In the genomic region with DNA sequence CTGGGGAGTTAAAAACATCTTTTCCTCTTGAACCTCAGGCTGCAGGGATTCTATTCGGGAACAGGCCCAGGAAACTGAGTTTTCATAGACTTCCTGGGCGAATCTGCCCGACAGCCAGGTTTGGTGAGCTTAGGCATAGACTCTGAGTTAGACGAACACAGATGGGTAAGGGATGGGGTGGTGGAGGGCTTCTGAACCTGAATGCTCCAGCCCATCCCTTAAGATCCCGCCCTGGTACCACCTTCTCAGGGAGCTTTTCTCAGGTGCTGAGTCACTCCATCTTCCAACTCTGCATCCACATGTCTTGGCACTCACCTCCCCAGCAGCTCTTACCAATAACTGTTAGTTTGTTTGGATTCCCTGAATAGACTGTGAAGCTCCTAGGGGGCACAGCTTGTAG, we compare ENCODE assay signal across 25 cellular contexts. TPM values are rescaled to one million over a fixed set of nuclear protein-coding genes. Genes with fewer than 3 reads are reported as not detected.
DNase-seq lines count a peak whose midpoint lies in the region; ATAC-seq and TF ChIP-seq lines count a peak whose summit lies in the region.
"Had no signal": no experiment of that assay in that cellular context is flagged by ENCODE, and none has a peak within 500 bp of the region (broad histone marks: within the 10 kb centered on the region; RNA-seq: fewer than 3 reads in every experiment).

No MANE protein-coding gene starts in this region.

- TF ChIP-seq EP300 in gastroesophageal sphincter (IDR thresholded peaks at IDR 0.05) = no peak

- TF ChIP-seq CTCF in AG04450 (IDR thresholded peaks at IDR 0.05; ENCODE audit: low read depth, low read length) (no peak), gastroesophageal sphincter (IDR thresholded peaks at IDR 0.05) (no peak)

- H3K9me3 Mint-ChIP-seq in activated CD4-positive, alpha-beta T cell treated with anti-CD3 and anti-CD28 coated beads for 36 hours (ENCODE audit: low read depth) = no peaks in the 10 kb centered on the region
- H3K9me3 Mint-ChIP-seq in activated CD4-positive, alpha-beta memory T cell treated with anti-CD3 and anti-CD28 coated beads, Interleukin-2, amount 10 ng/mL, durations not matched to agents 7 days and 5 days = peaks cover 2% of the 10 kb centered on the region
- H3K9me3 Mint-ChIP-seq: CD8-positive, alpha-beta memory T cell; GM23338 had no signal

- no peak for ATAC-seq in activated CD4-positive, alpha-beta T cell treated with anti-CD3 and anti-CD28 coated beads for 36 hours
- ATAC-seq in gastroesophageal sphincter (no peak), GM21423 (IDR thresholded peaks at IDR 0.05; ENCODE audit: unreplicated experiment) (no peak)
- ATAC-seq: GM23338, heart left ventricle had no signal

- CTCF ChIA-PET in activated CD4-positive, alpha-beta T cell treated with anti-CD3 and anti-CD28 coated beads for 36 hours (lab: Charles Lee) = interaction anchor here (0.7 to 1.8 kb wide), 7 partner anchors 11 to 100 kb away, joined by 3 to 4 read pairs (median 3); no protein-coding TSS in a partner anchor
- CTCF ChIA-PET in AG04450 (lab: Charles Lee) = no interaction called here
- CTCF ChIA-PET in activated CD4-positive, alpha-beta memory T cell treated with anti-CD3 and anti-CD28 coated beads, Interleukin-2, amount 10 ng/mL, durations not matched to agents 7 days and 5 days (lab: Charles Lee) = interaction anchor here (2.3 kb wide), 1 partner anchor 9 kb away, joined by 9 read pairs; no protein-coding TSS in a partner anchor

- peak overlapping the region; percentile 95 for H3K27ac Mint-ChIP-seq in activated CD4-positive, alpha-beta T cell treated with anti-CD3 and anti-CD28 coated beads for 36 hours
- peak overlapping the region; percentile 31 for H3K27ac Mint-ChIP-seq in activated CD4-positive, alpha-beta memory T cell treated with anti-CD3 and anti-CD28 coated beads, Interleukin-2, amount 10 ng/mL, durations not matched to agents 7 days and 5 days
- H3K27ac Mint-ChIP-seq: activated naive CD4-positive, alpha-beta T cell treated with anti-CD3 and anti-CD28 coated beads, Interleukin-2, amount 10 ng/mL, durations not matched to agents 7 days and 5 days; GM23338 had no signal

- H3K4me1 Mint-ChIP-seq in activated CD4-positive, alpha-beta T cell treated with anti-CD3 and anti-CD28 coated beads for 36 hours = peaks cover 74% of the 10 kb centered on the region
- peaks cover 76% of the 10 kb centered on the region for H3K4me1 Mint-ChIP-seq in activated CD4-positive, alpha-beta memory T cell treated with anti-CD3 and anti-CD28 coated beads, Interleukin-2, amount 10 ng/mL, durations not matched to agents 7 days and 5 days
- H3K4me1 Mint-ChIP-seq: GM23338 had no signal

- DNase-seq in activated CD4-positive, alpha-beta T cell treated with anti-CD3 and anti-CD28 coated beads for 36 hours = no peak
- no peak for DNase-seq in activated CD4-positive, alpha-beta T cell treated with anti-CD3 and anti-CD28 coated beads for 4 hours
- no peak for DNase-seq in AG04450 (ENCODE audit: low read depth, low spot score)
- no peak for DNase-seq in activated CD4-positive, alpha-beta memory T cell treated with anti-CD3 and anti-CD28 coated beads, Interleukin-2, amount 10 ng/mL, durations not matched to agents 7 days and 5 days
- no peak for DNase-seq in SJCRH30
- DNase-seq in activated CD4-positive, CD25-positive, alpha-beta regulatory T cell (lab: John Stamatoyannopoulos, UW) = no peak
- DNase-seq: activated CD4-positive, CD25-positive, alpha-beta regulatory T cell treated with anti-CD3 and anti-CD28 coated beads, Interleukin-2, amount 50 U/mL, for 72 hours; activated naive CD4-positive, alpha-beta T cell treated with anti-CD3 and anti-CD28 coated beads, Interleukin-2, amount 10 ng/mL, durations not matched to agents 7 days and 5 days; AML-193; CD8-positive, alpha-beta memory T cell; cerebellar nuclear complex; GF-D8; heart left ventricle; mammary epithelial cell; NCI-H1417 treated with DMSO at 0.1 percent for 48 hours; NCI-H2107; NCI-H446; OCI-M1; Right ventricle myocardium superior; sigmoid colon; stimulated activated CD4-positive, alpha-beta T cell treated with anti-CD3 and anti-CD28 coated beads, Interleukin-15, amount 100 ng/mL, for 24 hours had no signal

- 78 to 100% methylated on average over 2 to 3 of the region's 5 CpGs for WGBS in gastroesophageal sphincter (ENCODE audit: low coverage in 1 of 2), 2 donors

- H3K27me3 ChIP-seq in AG04450 (ENCODE audit: control insufficient read depth, insufficient read depth, low read length) (no peaks in the 10 kb centered on the region), gastroesophageal sphincter (no peaks in the 10 kb centered on the region), SJCRH30 (no peaks in the 10 kb centered on the region)
- H3K27me3 ChIP-seq: heart left ventricle, sigmoid colon had no signal

- peaks cover 23% of the 10 kb centered on the region for H3K36me3 Mint-ChIP-seq in activated CD4-positive, alpha-beta T cell treated with anti-CD3 and anti-CD28 coated beads for 36 hours (ENCODE audit: low read depth)
- H3K36me3 Mint-ChIP-seq in activated CD4-positive, alpha-beta memory T cell treated with anti-CD3 and anti-CD28 coated beads, Interleukin-2, amount 10 ng/mL, durations not matched to agents 7 days and 5 days (ENCODE audit: low read depth) = peaks cover 41% of the 10 kb centered on the region

- H3K4me3 ChIP-seq in AG04450 (ENCODE audit: low read depth, low read length) (no peak overlapping the region), gastroesophageal sphincter (no peak overlapping the region), SJCRH30 (no peak overlapping the region)
- H3K4me3 ChIP-seq: GM23338, heart left ventricle, prostate gland, sigmoid colon had no signal

- H3K27me3 Mint-ChIP-seq in activated CD4-positive, alpha-beta T cell treated with anti-CD3 and anti-CD28 coated beads for 36 hours = no peaks in the 10 kb centered on the region
- H3K27me3 Mint-ChIP-seq in activated CD4-positive, alpha-beta memory T cell treated with anti-CD3 and anti-CD28 coated beads, Interleukin-2, amount 10 ng/mL, durations not matched to agents 7 days and 5 days = no peaks in the 10 kb centered on the region
- H3K27me3 Mint-ChIP-seq: activated naive CD4-positive, alpha-beta T cell treated with anti-CD3 and anti-CD28 coated beads, Interleukin-2, amount 10 ng/mL, durations not matched to agents 7 days and 5 days; CD8-positive, alpha-beta memory T cell had no signal

- intact Hi-C loops in activated CD4-positive, alpha-beta T cell treated with anti-CD3 and anti-CD28 coated beads for 36 hours (cut with DNase I, micrococcal nuclease) = loop anchor here in 1 of 2 experiments (2.0 kb wide), 1 partner anchor 13 kb away; no protein-coding TSS in a partner anchor

- no peaks in the 10 kb centered on the region for H3K9me3 ChIP-seq in AG04450 (ENCODE audit: control insufficient read depth, insufficient read depth, low read length)
- no peaks in the 10 kb centered on the region for H3K9me3 ChIP-seq in gastroesophageal sphincter
- peaks cover 4% of the 10 kb centered on the region for H3K9me3 ChIP-seq in SJCRH30 (replicated peaks)
- H3K9me3 ChIP-seq: heart left ventricle, prostate gland, sigmoid colon had no signal

- H3K36me3 ChIP-seq in gastroesophageal sphincter (no peaks in the 10 kb centered on the region), SJCRH30 (no peaks in the 10 kb centered on the region)
- H3K36me3 ChIP-seq: prostate gland, sigmoid colon had no signal

- H3K4me1 ChIP-seq in gastroesophageal sphincter (peaks cover 0 to 48% (median 16%) of the 10 kb centered on the region in 3 donors), SJCRH30 (no peaks in the 10 kb centered on the region)
- H3K4me1 ChIP-seq: prostate gland had no signal

- no peak overlapping the region for H3K4me3 Mint-ChIP-seq in activated CD4-positive, alpha-beta T cell treated with anti-CD3 and anti-CD28 coated beads for 36 hours
- H3K4me3 Mint-ChIP-seq in activated CD4-positive, alpha-beta memory T cell treated with anti-CD3 and anti-CD28 coated beads, Interleukin-2, amount 10 ng/mL, durations not matched to agents 7 days and 5 days = no peak overlapping the region
- H3K4me3 Mint-ChIP-seq: activated naive CD4-positive, alpha-beta T cell treated with anti-CD3 and anti-CD28 coated beads, Interleukin-2, amount 10 ng/mL, durations not matched to agents 7 days and 5 days; CD8-positive, alpha-beta memory T cell; GM23338 had no signal

- POLR2A ChIA-PET in activated CD4-positive, alpha-beta T cell treated with anti-CD3 and anti-CD28 coated beads for 36 hours (lab: Charles Lee) = interaction anchor here (0.6 kb wide), 1 partner anchor 21 kb away, joined by 4 read pairs; no protein-coding TSS in a partner anchor
- POLR2A ChIA-PET in AG04450 (lab: Yijun Ruan, JAX) = interaction anchor here (0.6 to 1.3 kb wide), 3 partner anchors 10 to 16 kb away, joined by 3 read pairs; no protein-coding TSS in a partner anchor
- POLR2A ChIA-PET in activated CD4-positive, alpha-beta memory T cell treated with anti-CD3 and anti-CD28 coated beads, Interleukin-2, amount 10 ng/mL, durations not matched to agents 7 days and 5 days (lab: Charles Lee) = interaction anchor here (0.8 to 2.9 kb wide), 4 partner anchors 10 to 19 kb away, joined by 3 to 10 read pairs (median 7); no protein-coding TSS in a partner anchor

- H3K27ac ChIP-seq in AG04450 (ENCODE audit: low read depth, low read length) (peak overlapping the region; percentile 47), gastroesophageal sphincter (peak overlapping the region in 3 of 4 donors; percentile 19 to 63 (median 25)), SJCRH30 (no peak overlapping the region)
- H3K27ac ChIP-seq: prostate gland had no signal

- TF ChIP-seq POLR2A in gastroesophageal sphincter (IDR thresholded peaks at IDR 0.05) = no peak

RNA-seq across cellular contexts. Expression of a gene that starts 37.4 kb away (rescaled TPM):
- total RNA-seq in activated CD4-positive, alpha-beta T cell treated with anti-CD3 and anti-CD28 coated beads for 36 hours = 100 to 1,000 TPM; 186 to 207 TPM
- 171 and 222 TPM in 2 replicates for polyA plus RNA-seq in AG04450 (2011; rRNA removed)
- polyA minus RNA-seq in AG04450 (2011; rRNA and poly(A)+ RNA removed) = 389 and 460 TPM in 2 replicates
- total RNA-seq in activated CD4-positive, alpha-beta memory T cell treated with anti-CD3 and anti-CD28 coated beads, Interleukin-2, amount 10 ng/mL, durations not matched to agents 7 days and 5 days = 100 to 1,000 TPM; 135 to 143 TPM
- total RNA-seq in gastroesophageal sphincter = 100 to 1,000 TPM; 196 to 550 (median 237) TPM
- 5.9 and 7.8 TPM in 2 replicates for total RNA-seq in SJCRH30 (2014; rRNA removed; shearing (Covaris generic))

Comparison
In these comparisons a context has a peak if more than half of its experiments do, and no peak if none do; other contexts are left out.
1. RNA of a gene that starts 37.4 kb away (total RNA-seq): 196 to 550 TPM in gastroesophageal sphincter, 186 to 207 TPM in activated CD4-positive, alpha-beta T cell treated with anti-CD3 and anti-CD28 coated beads for 36 hours and 135 to 143 TPM in activated CD4-positive, alpha-beta memory T cell treated with anti-CD3 and anti-CD28 coated beads, Interleukin-2, amount 10 ng/mL, durations not matched to agents 7 days and 5 days; 5.9 to 7.8 TPM in SJCRH30; every median in the first group is over 10 times any median in the second.